29 cellular contexts compared by ENCODE assay signal in genomic region chr3:106167728-106168127, GRCh38.
DNase-seq lines count a peak whose midpoint lies in the region; ATAC-seq, FAIRE-seq and TF ChIP-seq lines count a peak whose summit lies in the region.
"Had no signal": no experiment of that assay in that cellular context is flagged by ENCODE, and none has a peak within 500 bp of the region (broad histone marks: within the 10 kb centered on the region; RNA-seq: fewer than 3 reads in every experiment).

No MANE protein-coding gene starts in this region.

- H3K36me3 Mint-ChIP-seq in activated B cell treated with CpG ODN at 0.5 μM for 24 hours (ENCODE audit: low read depth) (peaks cover 3% of the 10 kb centered on the region), osteocyte (ENCODE audit: unreplicated experiment) (no peaks in the 10 kb centered on the region)

- TF ChIP-seq CTCF in activated B cell treated with CpG ODN at 0.5 μM for 24 hours (IDR thresholded peaks at IDR 0.05): no peak
- no peak for TF ChIP-seq CTCF in osteocyte (IDR thresholded peaks at IDR 0.05)
- no peak for TF ChIP-seq CTCF in foreskin fibroblast (IDR thresholded peaks at IDR 0.05; ENCODE audit: low read depth, low read length)

- POLR2A ChIA-PET in activated B cell treated with CpG ODN at 0.5 μM for 24 hours (lab: Charles Lee): interaction anchor here (0.6 kb wide), 1 partner anchor 39 kb away, joined by 4 read pairs; no protein-coding TSS in a partner anchor

- no peak for DNase-seq in GM12891 (ENCODE audit: insufficient read length, low spot score)
- no peak for DNase-seq in activated B cell treated with CpG ODN at 0.5 μM for 24 hours
- DNase-seq in osteocyte (ENCODE audit: extremely low spot score, unreplicated experiment): no peak
- DNase-seq in foreskin fibroblast: no peak
- DNase-seq in NCI-H2107 treated with DMSO at 0.1 percent for 48 hours (lab: John Stamatoyannopoulos, UW; ENCODE audit: unreplicated experiment): no peak
- no peak for DNase-seq in stimulated activated CD4-positive, alpha-beta T cell treated with anti-CD3 and anti-CD28 coated beads, Interleukin-1b, Interleukin-23, amount 100 ng/mL, for 48 hours
- DNase-seq: activated CD4-positive, alpha-beta T cell treated with anti-CD3 and anti-CD28 coated beads for 48 hours; activated gamma-delta T cell treated with Interleukin-2 at 50 U/mL for 16 hours; activated T-cell treated with anti-CD3 and anti-CD28 coated beads, Interleukin-2, amount 50 U/mL, for 24 hours; CD4-positive, alpha-beta T cell; dermis blood vessel endothelial cell; EL; esophagus squamous epithelium; gastrocnemius medialis; hippocampal formation; left colon; mammary epithelial cell; NCI-H1436 treated with DMSO at 0.1 percent for 48 hours; NCI-H446 treated with DMSO at 0.1 percent for 48 hours; NCI-H82; OCI-M1; T-helper 2 cell; trophoblast cell had no signal

- FAIRE-seq in GM12891 (lab: Jason Lieb, UNC): peak; percentile 76
- FAIRE-seq: A204.1, endometrium had no signal

- ATAC-seq in GM19351 (IDR thresholded peaks at IDR 0.05; ENCODE audit: unreplicated experiment): peak; percentile 53
- peak; percentile 46 for ATAC-seq in HG02884 (IDR thresholded peaks at IDR 0.05; ENCODE audit: unreplicated experiment)
- ATAC-seq in activated B cell treated with CpG ODN at 0.5 μM for 24 hours (ENCODE audit: low read depth): peak; percentile 74
- ATAC-seq: gastrocnemius medialis, left colon had no signal

- peaks cover 8% of the 10 kb centered on the region for H3K9me3 Mint-ChIP-seq in activated B cell treated with CpG ODN at 0.5 μM for 24 hours
- H3K9me3 Mint-ChIP-seq in osteocyte (ENCODE audit: unreplicated experiment): peaks cover 8% of the 10 kb centered on the region

- H3K4me3 ChIP-seq in foreskin fibroblast (ENCODE audit: low read depth in 1 of 2, low read length in 2 of 2): no peak overlapping the region
- H3K4me3 ChIP-seq: esophagus squamous epithelium, gastrocnemius medialis, right atrium auricular region had no signal

- CTCF ChIA-PET in activated B cell treated with CpG ODN at 0.5 μM for 24 hours (lab: Charles Lee): no interaction called here

- H3K4me3 Mint-ChIP-seq in activated B cell treated with CpG ODN at 0.5 μM for 24 hours (peak overlapping the region; percentile 68), osteocyte (ENCODE audit: unreplicated experiment) (no peak overlapping the region)
- H3K4me3 Mint-ChIP-seq: activated T-cell treated with anti-CD3 and anti-CD28 coated beads, Interleukin-2, amount 50 U/mL, for 24 hours; CD4-positive, alpha-beta T cell; central memory CD8-positive, alpha-beta T cell had no signal

- H3K27ac Mint-ChIP-seq in activated B cell treated with CpG ODN at 0.5 μM for 24 hours (peak overlapping the region; percentile 26), osteocyte (ENCODE audit: unreplicated experiment) (no peak overlapping the region)
- H3K27ac Mint-ChIP-seq: activated T-cell treated with anti-CD3 and anti-CD28 coated beads, Interleukin-2, amount 50 U/mL, for 24 hours; CD4-positive, alpha-beta T cell had no signal

- intact Hi-C loops in activated B cell treated with CpG ODN at 0.5 μM for 24 hours (cut with micrococcal nuclease): no loop called here

- H3K27me3 Mint-ChIP-seq in activated B cell treated with CpG ODN at 0.5 μM for 24 hours: no peaks in the 10 kb centered on the region
- H3K27me3 Mint-ChIP-seq in osteocyte (ENCODE audit: unreplicated experiment): no peaks in the 10 kb centered on the region
- H3K27me3 Mint-ChIP-seq: activated T-cell treated with anti-CD3 and anti-CD28 coated beads, Interleukin-2, amount 50 U/mL, for 24 hours; CD4-positive, alpha-beta T cell; central memory CD8-positive, alpha-beta T cell had no signal

- TF ChIP-seq POLR2A in GM12891 (IDR thresholded peaks at IDR 0.05; ENCODE audit: low read depth, low read length): no peak

- H3K4me1 Mint-ChIP-seq in activated B cell treated with CpG ODN at 0.5 μM for 24 hours (peaks cover 21% of the 10 kb centered on the region), osteocyte (ENCODE audit: unreplicated experiment) (peaks cover 21% of the 10 kb centered on the region)

TF ChIP-seq in GM12891, 5 proteins besides CTCF, POLR2A, EP300 and RAD21:
- no peak for TF ChIP-seq PAX5 (IDR thresholded peaks at IDR 0.05; ENCODE audit: insufficient read depth, low read length, severe bottlenecking)
- TF ChIP-seq TAF1 (IDR thresholded peaks at IDR 0.05; ENCODE audit: low read depth, low read length): no peak
- TF ChIP-seq POLR2AphosphoS5 (IDR thresholded peaks at IDR 0.05; ENCODE audit: low read depth, low read length): no peak
